In the genomic region with DNA sequence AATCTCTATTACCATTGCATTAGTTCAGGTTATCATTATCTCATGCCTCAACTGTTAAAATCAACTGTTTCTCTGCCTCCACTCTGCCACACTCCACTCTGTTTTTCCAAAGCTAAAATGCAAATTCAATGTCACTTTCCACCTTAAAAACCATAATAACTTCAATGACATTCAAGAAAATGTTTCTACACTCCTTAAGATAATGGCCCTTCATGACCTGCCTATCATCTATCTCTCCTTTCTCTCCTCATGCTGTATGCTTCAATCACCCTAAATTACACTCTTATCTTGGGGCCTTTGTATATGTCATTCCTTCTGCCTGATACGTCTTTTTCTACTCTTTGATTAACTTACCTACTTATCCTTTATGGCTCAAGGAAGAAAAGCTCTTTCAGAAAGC, we compare ENCODE assay signal across 8 cellular contexts.
"Had no signal": no experiment of that assay in that cellular context is flagged by ENCODE, and none has a peak within 500 bp of the region (broad histone marks: within the 10 kb centered on the region; RNA-seq: fewer than 3 reads in every experiment).

No MANE protein-coding gene starts in this region.

- H3K36me3 ChIP-seq: HAP-1 had no signal

- H3K4me2 ChIP-seq: GM23338 had no signal

- DNase-seq: GM23248, GOT3, H7, H9, HCEC 1CT, HFFc6 had no signal

- H3K9me3 ChIP-seq: HAP-1 had no signal

- H3K9ac ChIP-seq: GM23248 had no signal

- H3K27ac ChIP-seq: GM23248 had no signal

- H3K4me3 ChIP-seq: GM23248, GM23338, HAP-1 had no signal

- H2AFZ ChIP-seq: GM23248, GM23338 had no signal
